In the genomic region with DNA sequence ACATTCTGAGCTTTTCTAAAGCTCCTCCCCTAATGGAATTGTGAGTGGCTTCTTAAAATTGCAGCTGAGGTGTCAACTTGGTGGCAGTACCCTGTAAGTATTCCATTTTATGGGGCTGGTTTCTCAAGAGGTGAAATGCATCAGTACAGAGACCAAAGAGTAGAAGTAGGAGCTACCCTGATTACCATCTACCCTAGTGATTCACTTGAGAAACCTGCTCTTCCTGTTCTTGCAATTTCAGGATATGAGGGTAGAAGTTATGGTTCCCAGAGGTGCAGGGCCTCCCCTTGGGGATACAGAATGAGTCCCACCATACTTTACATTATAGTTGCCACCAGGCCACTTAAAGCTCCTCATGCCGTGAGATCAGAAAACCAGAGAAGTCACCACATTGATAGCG, we compare ENCODE assay signal across 27 cellular contexts.
"Had no signal": no experiment of that assay in that cellular context is flagged by ENCODE, and none has a peak within 500 bp of the region (broad histone marks: within the 10 kb centered on the region; RNA-seq: fewer than 3 reads in every experiment).

No MANE protein-coding gene starts in this region.

- H3K27ac Mint-ChIP-seq: dendritic cell treated with granulocyte-macrophage colony-stimulating factor and Interleukin-4, amounts not matched to agents 40 ng/mL and 50 ng/mL, for 4 days; endodermal cell; mesothelial cell of epicardium; naive thymus-derived CD4-positive, alpha-beta T cell; stimulated activated effector memory CD8-positive, alpha-beta T cell treated with anti-CD3 and anti-CD28 coated beads, Interleukin-12 subunit alpha, Interleukin-12 subunit beta, amount 100 ng/mL, for 72 hours; type B pancreatic cell had no signal

- H3K27me3 Mint-ChIP-seq: dendritic cell treated with granulocyte-macrophage colony-stimulating factor and Interleukin-4, amounts not matched to agents 40 ng/mL and 50 ng/mL, for 4 days had no signal

- ATAC-seq: foreskin keratinocyte; gastroesophageal sphincter; heart left ventricle; left lobe of liver; mucosa of descending colon; naive thymus-derived CD4-positive, alpha-beta T cell; right cardiac atrium; stimulated activated effector memory CD8-positive, alpha-beta T cell treated with anti-CD3 and anti-CD28 coated beads, Interleukin-12 subunit alpha, Interleukin-12 subunit beta, amount 100 ng/mL, for 72 hours had no signal

- H3K27me3 ChIP-seq: foreskin keratinocyte, gastroesophageal sphincter, heart left ventricle, hepatocyte, sigmoid colon, stomach, thyroid gland had no signal

- H3K36me3 ChIP-seq: esophagus muscularis mucosa, gastroesophageal sphincter, heart left ventricle, prostate gland, sigmoid colon, stomach, thyroid gland had no signal

- H3K4me1 ChIP-seq: foreskin keratinocyte, gastroesophageal sphincter, prostate gland, sigmoid colon had no signal

- H3K27ac ChIP-seq: esophagus muscularis mucosa, foreskin keratinocyte, gastroesophageal sphincter, heart left ventricle, hepatocyte, prostate gland, sigmoid colon, stomach, thyroid gland had no signal

- H3K9me3 ChIP-seq: esophagus muscularis mucosa, gastroesophageal sphincter, heart left ventricle, prostate gland, sigmoid colon, stomach, thyroid gland had no signal

- H3K4me3 Mint-ChIP-seq: dendritic cell treated with granulocyte-macrophage colony-stimulating factor and Interleukin-4, amounts not matched to agents 40 ng/mL and 50 ng/mL, for 4 days; endodermal cell; mesothelial cell of epicardium; naive thymus-derived CD4-positive, alpha-beta T cell; nephron; stimulated activated effector memory CD8-positive, alpha-beta T cell treated with anti-CD3 and anti-CD28 coated beads, Interleukin-12 subunit alpha, Interleukin-12 subunit beta, amount 100 ng/mL, for 72 hours; type B pancreatic cell had no signal

- H3K36me3 Mint-ChIP-seq: mesothelial cell of epicardium; stimulated activated effector memory CD8-positive, alpha-beta T cell treated with anti-CD3 and anti-CD28 coated beads, Interleukin-12 subunit alpha, Interleukin-12 subunit beta, amount 100 ng/mL, for 72 hours; type B pancreatic cell had no signal

- H3K4me3 ChIP-seq: esophagus muscularis mucosa, gastroesophageal sphincter, heart left ventricle, hepatocyte, lung, mucosa of descending colon, prostate gland, sigmoid colon, stomach, thyroid gland had no signal

- DNase-seq: effector CD8-positive, alpha-beta T cell; endodermal cell; heart left ventricle; kidney; mesenchymal stem cell; mucosa of descending colon; naive thymus-derived CD4-positive, alpha-beta T cell; nucleus accumbens; right cardiac atrium; sigmoid colon; stimulated activated CD4-positive, alpha-beta T cell treated with anti-CD3 and anti-CD28 coated beads, Interleukin-2, amount 100 ng/mL, for 24 hours; stimulated activated CD4-positive, alpha-beta T cell treated with anti-CD3 and anti-CD28 coated beads, Interleukin-4, amount 100 ng/mL, for 24 hours; stimulated activated naive CD4-positive, alpha-beta T cell treated with Interleukin-2 at 50 U/mL for 16 hours; stomach; thyroid gland had no signal

- H3K4me1 Mint-ChIP-seq: endodermal cell; mesothelial cell of epicardium; naive thymus-derived CD4-positive, alpha-beta T cell; stimulated activated effector memory CD8-positive, alpha-beta T cell treated with anti-CD3 and anti-CD28 coated beads, Interleukin-12 subunit alpha, Interleukin-12 subunit beta, amount 100 ng/mL, for 72 hours had no signal

- H3K79me2 ChIP-seq: hepatocyte had no signal

- H2AFZ ChIP-seq: hepatocyte had no signal

- H3K4me2 ChIP-seq: hepatocyte had no signal

- H3K9me3 Mint-ChIP-seq: dendritic cell treated with granulocyte-macrophage colony-stimulating factor and Interleukin-4, amounts not matched to agents 40 ng/mL and 50 ng/mL, for 4 days; endodermal cell; nephron; stimulated activated effector memory CD8-positive, alpha-beta T cell treated with anti-CD3 and anti-CD28 coated beads, Interleukin-12 subunit alpha, Interleukin-12 subunit beta, amount 100 ng/mL, for 72 hours; type B pancreatic cell had no signal
